ENCODE assay signal across 11 cellular contexts in genomic region chr18:37266290-37266689, GRCh38.
DNase-seq lines count a peak whose midpoint lies in the region; ATAC-seq and TF ChIP-seq lines count a peak whose summit lies in the region.
"Had no signal": no experiment of that assay in that cellular context is flagged by ENCODE, and none has a peak within 500 bp of the region (broad histone marks: within the 10 kb centered on the region; RNA-seq: fewer than 3 reads in every experiment).

No MANE protein-coding gene starts in this region.

- no peak overlapping the region for H3K4me2 ChIP-seq in OCI-LY3 (ENCODE audit: low read length)

- peaks cover 13% of the 10 kb centered on the region; the same call in 1 of the 2 replicates for H4K20me1 ChIP-seq in OCI-LY3 (ENCODE audit: insufficient read depth, low read length)

- DNase-seq in foreskin keratinocyte (no peak), germinal center (ENCODE audit: low spot score) (no peak), HUDEP-2 (lab: John Stamatoyannopoulos, UW; ENCODE audit: unreplicated experiment in 76 of 76) (no peak), EL (no peak)
- DNase-seq: effector memory CD8-positive, alpha-beta T cell; NCI-H1092 had no signal

- no peak overlapping the region for H2AFZ ChIP-seq in OCI-LY3 (ENCODE audit: low read depth, low read length)

- H3K27me3 ChIP-seq in OCI-LY3 (ENCODE audit: low read depth, low read length) (no peaks in the 10 kb centered on the region), foreskin keratinocyte (no peaks in the 10 kb centered on the region)

- no peak overlapping the region for H3K4me3 ChIP-seq in OCI-LY3 (ENCODE audit: low read length)
- H3K4me3 ChIP-seq: heart left ventricle had no signal

- H3K9me3 ChIP-seq in OCI-LY3 (ENCODE audit: insufficient read depth, low read length): no peaks in the 10 kb centered on the region
- H3K9me3 ChIP-seq: heart left ventricle had no signal

- H3K9ac ChIP-seq in OCI-LY3 (ENCODE audit: low read length): no peak overlapping the region

- H3K79me2 ChIP-seq in OCI-LY3 (ENCODE audit: low read length): no peaks in the 10 kb centered on the region

- peak; percentile 44 for ATAC-seq in GM18867 (IDR thresholded peaks at IDR 0.05; ENCODE audit: unreplicated experiment)
- peak; percentile 30 for ATAC-seq in foreskin keratinocyte
- no peak for ATAC-seq in HG02588 (IDR thresholded peaks at IDR 0.05; ENCODE audit: unreplicated experiment)
- ATAC-seq: effector memory CD8-positive, alpha-beta T cell; heart left ventricle had no signal

- TF ChIP-seq CTCF in 22Rv1 (IDR thresholded peaks at IDR 0.05) (peak; percentile 56), OCI-LY3 (IDR thresholded peaks at IDR 0.05; ENCODE audit: low read depth, low read length) (peak; percentile 16), foreskin keratinocyte (conservative IDR thresholded peaks at IDR 0.05) (no peak)

- H3K4me1 ChIP-seq in OCI-LY3 (ENCODE audit: low read length) (no peaks in the 10 kb centered on the region), foreskin keratinocyte (no peaks in the 10 kb centered on the region)
- H3K4me1 ChIP-seq: heart left ventricle had no signal

- no peaks in the 10 kb centered on the region for H3K36me3 ChIP-seq in OCI-LY3 (replicated peaks; ENCODE audit: low read depth, low read length)
- H3K36me3 ChIP-seq: heart left ventricle had no signal

- H3K27ac ChIP-seq in 22Rv1 (no peak overlapping the region), OCI-LY3 (ENCODE audit: low read length) (no peak overlapping the region), foreskin keratinocyte (no peak overlapping the region)
- H3K27ac ChIP-seq: heart left ventricle had no signal
